ENCODE assay signal across 1 cellular context in the genomic region with DNA sequence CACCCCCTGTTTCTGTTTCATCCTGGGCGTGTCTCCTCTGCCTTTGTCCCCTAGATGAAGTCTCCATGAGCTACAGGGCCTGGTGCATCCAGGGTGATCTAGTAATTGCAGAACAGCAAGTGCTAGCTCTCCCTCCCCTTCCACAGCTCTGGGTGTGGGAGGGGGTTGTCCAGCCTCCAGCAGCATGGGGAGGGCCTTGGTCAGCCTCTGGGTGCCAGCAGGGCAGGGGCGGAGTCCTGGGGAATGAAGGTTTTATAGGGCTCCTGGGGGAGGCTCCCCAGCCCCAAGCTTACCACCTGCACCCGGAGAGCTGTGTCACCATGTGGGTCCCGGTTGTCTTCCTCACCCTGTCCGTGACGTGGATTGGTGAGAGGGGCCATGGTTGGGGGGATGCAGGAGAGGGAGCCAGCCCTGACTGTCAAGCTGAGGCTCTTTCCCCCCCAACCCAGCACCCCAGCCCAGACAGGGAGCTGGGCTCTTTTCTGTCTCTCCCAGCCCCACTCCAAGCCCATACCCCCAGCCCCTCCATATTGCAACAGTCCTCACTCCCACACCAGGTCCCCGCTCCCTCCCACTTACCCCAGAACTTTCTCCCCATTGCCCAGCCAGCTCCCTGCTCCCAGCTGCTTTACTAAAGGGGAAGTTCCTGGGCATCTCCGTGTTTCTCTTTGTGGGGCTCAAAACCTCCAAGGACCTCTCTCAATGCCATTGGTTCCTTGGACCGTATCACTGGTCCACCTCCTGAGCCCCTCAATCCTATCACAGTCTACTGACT.
TF ChIP-seq lines count a peak whose summit lies in the region.

KLK3 (plus strand) TSS at position 280 of the 775 bp plus-strand sequence; CDS start at position 321, 41 bp downstream.

TF ChIP-seq in IMR-90, 13 proteins besides CTCF, POLR2A, EP300 and RAD21 (continued from another document):
- TF ChIP-seq SMC3 (IDR thresholded peaks at IDR 0.05; ENCODE audit: low read depth, low read length) (no peak), NFE2L2 (IDR thresholded peaks at IDR 0.05; ENCODE audit: low read depth, low read length) (no peak), RCOR1 (IDR thresholded peaks at IDR 0.05; ENCODE audit: insufficient replicate concordance, low read length) (no peak)
- TF ChIP-seq, protein P1, sequence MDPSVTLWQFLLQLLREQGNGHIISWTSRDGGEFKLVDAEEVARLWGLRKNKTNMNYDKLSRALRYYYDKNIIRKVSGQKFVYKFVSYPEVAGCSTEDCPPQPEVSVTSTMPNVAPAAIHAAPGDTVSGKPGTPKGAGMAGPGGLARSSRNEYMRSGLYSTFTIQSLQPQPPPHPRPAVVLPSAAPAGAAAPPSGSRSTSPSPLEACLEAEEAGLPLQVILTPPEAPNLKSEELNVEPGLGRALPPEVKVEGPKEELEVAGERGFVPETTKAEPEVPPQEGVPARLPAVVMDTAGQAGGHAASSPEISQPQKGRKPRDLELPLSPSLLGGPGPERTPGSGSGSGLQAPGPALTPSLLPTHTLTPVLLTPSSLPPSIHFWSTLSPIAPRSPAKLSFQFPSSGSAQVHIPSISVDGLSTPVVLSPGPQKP (IDR thresholded peaks at IDR 0.05; ENCODE audit: borderline replicate concordance, low read depth, low read length): no peak
